10 cellular contexts compared by ENCODE assay signal in genomic region chr19:38250821-38251563, GRCh38. TPM values are rescaled to one million over a fixed set of nuclear protein-coding genes. Genes with fewer than 3 reads are reported as not detected.
A peak's percentile ranks its signal among the peaks of the same experiment; 100 is the strongest.
DNase-seq lines count a peak whose midpoint lies in the region; ATAC-seq and TF ChIP-seq lines count a peak whose summit lies in the region.
"Had no signal": no experiment of that assay in that cellular context is flagged by ENCODE, and none has a peak within 500 bp of the region (broad histone marks: within the 10 kb centered on the region; RNA-seq: fewer than 3 reads in every experiment).

No MANE protein-coding gene starts in this region.

- H3K9ac ChIP-seq in MM.1S (ENCODE audit: low read length) = no peak overlapping the region

- H3K79me2 ChIP-seq in osteoblast (ENCODE audit: insufficient read depth, low read length) (no peaks in the 10 kb centered on the region), MM.1S (ENCODE audit: low read length) (no peaks in the 10 kb centered on the region)

- peak overlapping the region; percentile 75 for H3K27ac Mint-ChIP-seq in WTC11

- POLR2A ChIA-PET in WTC11 (lab: Charles Lee) = interaction anchor here (0.5 to 3.3 kb wide), 8 partner anchors 13 to 344 kb away, joined by 3 to 20 read pairs (median 4); partner anchors contain the start of genes C19orf33, GGN and SPINT2

- H3K36me3 ChIP-seq in osteoblast (ENCODE audit: insufficient read depth, low read length) (no peaks in the 10 kb centered on the region), MM.1S (replicated peaks; ENCODE audit: insufficient read depth, low read length) (no peaks in the 10 kb centered on the region)

- peaks cover 8% of the 10 kb centered on the region for H3K27me3 Mint-ChIP-seq in WTC11 (ENCODE audit: low read depth)

- no peaks in the 10 kb centered on the region for H3K27me3 ChIP-seq in osteoblast (ENCODE audit: insufficient read depth, low read length)
- peaks cover 38% of the 10 kb centered on the region for H3K27me3 ChIP-seq in MM.1S (replicated peaks; ENCODE audit: insufficient read depth, low read length)

- no peak for TF ChIP-seq CTCF in WTC11 (IDR thresholded peaks at IDR 0.05)
- no peak for TF ChIP-seq CTCF in osteoblast (IDR thresholded peaks at IDR 0.05; ENCODE audit: extremely low read depth, low read depth, low read length)
- no peak for TF ChIP-seq CTCF in MM.1S (IDR thresholded peaks at IDR 0.05; ENCODE audit: low read length)

- H3K9me3 ChIP-seq in osteoblast (ENCODE audit: low read depth, low read length) (no peaks in the 10 kb centered on the region), MM.1S (replicated peaks; ENCODE audit: insufficient read depth, low read length) (no peaks in the 10 kb centered on the region)

- DNase-seq in C1 segment of cervical spinal cord (lab: John Stamatoyannopoulos, UW) = peak in 11 of 14 donors; percentile 22 to 85 (median 68)
- DNase-seq in WTC11 (ENCODE audit: low spot score) = peak; percentile 38
- peak; percentile 84 for DNase-seq in cardiac septum (ENCODE audit: low spot score)
- DNase-seq in osteoblast (ENCODE audit: insufficient read length, low spot score, missing footprints) = peak; percentile 77
- DNase-seq in dedifferentiated amniotic fluid mesenchymal stem cell (ENCODE audit: extremely low spot score) = no peak
- DNase-seq in MM.1S = no peak
- DNase-seq: NCI-H748 treated with DMSO at 0.1 percent for 48 hours had no signal

- no peaks in the 10 kb centered on the region for H3F3A ChIP-seq in MM.1S (ENCODE audit: insufficient read depth, low read length)

- no peaks in the 10 kb centered on the region for H3K36me3 Mint-ChIP-seq in WTC11

- H4K20me1 ChIP-seq in osteoblast (ENCODE audit: insufficient read depth, low read length) (no peaks in the 10 kb centered on the region), MM.1S (ENCODE audit: insufficient read depth, low read length) (no peaks in the 10 kb centered on the region)

- H3K4me3 ChIP-seq in osteoblast (ENCODE audit: insufficient read depth, low read length) (peak overlapping the region; percentile 42), MM.1S (ENCODE audit: low read length) (no peak overlapping the region)

- ATAC-seq in WTC11 (peak; percentile 45), HG02623 (IDR thresholded peaks at IDR 0.05; ENCODE audit: unreplicated experiment) (no peak), HG02970 (IDR thresholded peaks at IDR 0.05; ENCODE audit: low FRiP score, unreplicated experiment) (no peak)

- peaks cover 17% of the 10 kb centered on the region for H3K4me1 ChIP-seq in osteoblast (ENCODE audit: insufficient read depth, low read length)
- no peaks in the 10 kb centered on the region for H3K4me1 ChIP-seq in MM.1S (ENCODE audit: low read length)

- peak overlapping the region; percentile 63 for H3K4me3 Mint-ChIP-seq in WTC11

- H2AFZ ChIP-seq in osteoblast (ENCODE audit: low read length) (peak overlapping the region; percentile 93), MM.1S (ENCODE audit: low read length) (no peak overlapping the region)

- H3K9me3 Mint-ChIP-seq in WTC11 = no peaks in the 10 kb centered on the region

- no peak overlapping the region for H3K27ac ChIP-seq in osteoblast (ENCODE audit: low read depth, low read length)
- H3K27ac ChIP-seq in MM.1S (ENCODE audit: low read length) = no peak overlapping the region
- H3K27ac ChIP-seq: C4-2B had no signal

- intact Hi-C loops in cardiac septum (cut with DNase I) = no loop called here

- peak overlapping the region; percentile 74 for H3K4me2 ChIP-seq in osteoblast (ENCODE audit: insufficient read depth, low read length)
- H3K4me2 ChIP-seq in MM.1S (ENCODE audit: low read depth, low read length) = no peak overlapping the region

- peaks cover 46% of the 10 kb centered on the region for H3K4me1 Mint-ChIP-seq in WTC11

- CTCF ChIA-PET in WTC11 (lab: Charles Lee) = interaction anchor here (0.6 to 2.9 kb wide), 13 partner anchors 8 to 348 kb away, joined by 3 to 20 read pairs (median 5); partner anchors contain the start of genes CATSPERG, FAM98C, PSMD8 and SPINT2

- H3K9me2 ChIP-seq in MM.1S (replicated peaks; ENCODE audit: insufficient read depth, low read length) = no peaks in the 10 kb centered on the region

TF ChIP-seq in WTC11, 78 proteins besides CTCF, POLR2A, EP300 and RAD21:
- TF ChIP-seq ZNF121 (CRISPR knock-in tag; IDR thresholded peaks at IDR 0.05) (peak; percentile 42; the same call in 1 of the 2 replicates), ERG (CRISPR knock-in tag; IDR thresholded peaks at IDR 0.05) (no peak)
TF ChIP-seq in WTC11: peak in this region for 1.

RNA-seq across cellular contexts. Expression of gene PPP1R14A, which starts 5.2 kb away (rescaled TPM):
- total RNA-seq in WTC11 (2021) (32.3 to 33.8 TPM (median 33.4 TPM) in 3 replicates), cardiac septum (23.9 TPM), osteoblast (0.72 and 1.2 TPM in 2 replicates)

RNA-seq across cellular contexts. Expression of gene SPINT2, which starts 13.4 kb away (rescaled TPM):
- total RNA-seq in WTC11 (2021) = 335 to 400 TPM (median 358 TPM) in 3 replicates
- 17.3 TPM for total RNA-seq in cardiac septum
- total RNA-seq in osteoblast = 1.8 and 2.2 TPM in 2 replicates

RNA-seq across cellular contexts. Expression of gene DPF1, which starts 27.0 kb away (rescaled TPM):
- total RNA-seq in WTC11 (2021) (5.2 to 6.8 TPM (median 5.9 TPM) in 3 replicates), cardiac septum (0.51 TPM), osteoblast (0.29 and 0.72 TPM in 2 replicates)

RNA-seq across cellular contexts. Expression of gene C19orf33, which starts 53.1 kb away (rescaled TPM):
- 16.1 to 22.3 TPM (median 21.3 TPM) in 3 replicates for total RNA-seq in WTC11 (2021)
- 2.0 TPM for total RNA-seq in cardiac septum
- total RNA-seq in osteoblast = not detected in 2 replicates

Comparison
In these comparisons a context has a peak if more than half of its experiments do, and no peak if none do; other contexts are left out.
1. DNase-seq: peak in C1 segment of cervical spinal cord (11 of 14), WTC11 (single experiment), cardiac septum (single experiment) and osteoblast (single experiment); none in dedifferentiated amniotic fluid mesenchymal stem cell (single experiment) and MM.1S (single experiment).
2. RNA of gene PPP1R14A, which starts 5.2 kb away (total RNA-seq): 32.3 to 33.8 TPM in WTC11 and 23.9 TPM in cardiac septum (single experiment); 0.72 to 1.2 TPM in osteoblast; every median in the first group is over 10 times any median in the second.
3. RNA of gene SPINT2, which starts 13.4 kb away (total RNA-seq): 335 to 400 TPM in WTC11; 17.3 TPM in cardiac septum (single experiment) and 1.8 to 2.2 TPM in osteoblast; every median in the first group is over 10 times any median in the second.